13 cellular contexts compared by ENCODE assay signal in the genomic region with DNA sequence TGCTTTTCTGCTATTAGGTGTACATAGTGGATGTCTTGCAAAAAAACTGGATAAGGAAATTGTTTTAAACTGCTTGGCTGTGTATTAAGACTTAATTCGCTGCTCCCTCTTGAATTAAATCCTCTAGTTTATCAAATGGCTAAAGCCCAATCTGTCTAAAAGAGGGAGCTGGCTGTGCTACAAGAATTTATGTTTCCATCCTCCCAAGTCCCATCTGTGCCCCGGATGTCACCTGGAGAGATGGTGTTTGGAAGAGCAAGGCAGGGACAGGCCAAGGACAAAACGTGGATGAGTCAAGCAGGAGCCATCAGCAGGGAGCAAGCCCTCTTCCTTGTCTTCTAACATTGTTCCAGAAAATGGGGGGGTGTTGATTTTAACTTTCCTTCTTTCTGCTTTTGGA.
A peak's percentile ranks its signal among the peaks of the same experiment; 100 is the strongest.
DNase-seq lines count a peak whose midpoint lies in the region; ATAC-seq, FAIRE-seq and TF ChIP-seq lines count a peak whose summit lies in the region.
"Had no signal": no experiment of that assay in that cellular context is flagged by ENCODE, and none has a peak within 500 bp of the region (broad histone marks: within the 10 kb centered on the region; RNA-seq: fewer than 3 reads in every experiment).

No MANE protein-coding gene starts in this region.

- intact Hi-C loops in esophagus muscularis mucosa (cut with DNase I) = no loop called here
- intact Hi-C loops in gastrocnemius medialis (cut with DNase I; ENCODE audit: low total_unique reads) = no loop called here

- H3K9me3 ChIP-seq in esophagus muscularis mucosa = no peaks in the 10 kb centered on the region
- no peaks in the 10 kb centered on the region for H3K9me3 ChIP-seq in gastrocnemius medialis

- ATAC-seq in gastrocnemius medialis = no peak

- H3K36me3 ChIP-seq in esophagus muscularis mucosa (no peaks in the 10 kb centered on the region), gastrocnemius medialis (no peaks in the 10 kb centered on the region)

- no peaks in the 10 kb centered on the region for H3K4me1 ChIP-seq in esophagus muscularis mucosa
- no peaks in the 10 kb centered on the region for H3K4me1 ChIP-seq in gastrocnemius medialis

- H3K4me3 ChIP-seq in esophagus muscularis mucosa (no peak overlapping the region), gastrocnemius medialis (no peak overlapping the region)

- H3K27ac ChIP-seq in esophagus muscularis mucosa (replicated peaks in 1 of 4) (no peak overlapping the region), gastrocnemius medialis (no peak overlapping the region)
- H3K27ac ChIP-seq: HL-60 had no signal

- H3K27me3 ChIP-seq in esophagus muscularis mucosa = no peaks in the 10 kb centered on the region
- H3K27me3 ChIP-seq in gastrocnemius medialis = no peaks in the 10 kb centered on the region

- FAIRE-seq in D721Med (lab: Jason Lieb, UNC) = peak; percentile 96
- FAIRE-seq: A204.1, H54 had no signal

- in situ Hi-C loops in gastrocnemius medialis (cut with MboI; ENCODE audit: low sequenced_read_pairs in 4 of 4) = no loop called here

- no peak for DNase-seq in D721Med (ENCODE audit: insufficient read length, low spot score)
- DNase-seq in NCI-H1694 (lab: John Stamatoyannopoulos, UW) = peak; percentile 15
- DNase-seq in NCI-H82 (lab: John Stamatoyannopoulos, UW) = peak; percentile 88
- peak; percentile 31 for DNase-seq in pons (ENCODE audit: low spot score)
- DNase-seq in esophagus muscularis mucosa (ENCODE audit: extremely low spot score) = no peak
- no peak for DNase-seq in gastrocnemius medialis
- DNase-seq in GM19238 (ENCODE audit: insufficient read length, low spot score) = no peak
- DNase-seq: Calu3; CD4-positive, alpha-beta T cell; DMS53 had no signal

- WGBS in esophagus muscularis mucosa = 65% methylated on average over 3 of the region's 3 CpGs

- no peak for TF ChIP-seq CTCF in D721Med (IDR thresholded peaks at IDR 0.05; ENCODE audit: insufficient read depth, missing control alignments)
- no peak for TF ChIP-seq CTCF in esophagus muscularis mucosa (IDR thresholded peaks at IDR 0.05)
- no peak for TF ChIP-seq CTCF in gastrocnemius medialis (IDR thresholded peaks at IDR 0.05 in 4 of 5, conservative IDR thresholded peaks at IDR 0.05 in 1 of 5)

- TF ChIP-seq EP300 in esophagus muscularis mucosa (IDR thresholded peaks at IDR 0.05) = no peak

- TF ChIP-seq POLR2A in esophagus muscularis mucosa (IDR thresholded peaks at IDR 0.05; ENCODE audit: low read depth) = no peak
- TF ChIP-seq POLR2A in gastrocnemius medialis (IDR thresholded peaks at IDR 0.05) = no peak

Comparison
In these comparisons a context has a peak if more than half of its experiments do, and no peak if none do; other contexts are left out.
1. DNase-seq: peak in NCI-H1694 (single experiment), NCI-H82 (single experiment) and pons (single experiment); none in D721Med (single experiment), esophagus muscularis mucosa (single experiment), gastrocnemius medialis (0 of 2) and GM19238 (single experiment).